In genomic region chr6:46325561-46326525, GRCh38 we compare ENCODE assay signal across 9 cellular contexts.
DNase-seq lines count a peak whose midpoint lies in the region; ATAC-seq and TF ChIP-seq lines count a peak whose summit lies in the region.
"Had no signal": no experiment of that assay in that cellular context is flagged by ENCODE, and none has a peak within 500 bp of the region (broad histone marks: within the 10 kb centered on the region; RNA-seq: fewer than 3 reads in every experiment).

No MANE protein-coding gene starts in this region.

- peaks cover 0 to 7% of the 10 kb centered on the region in 2 donors for H3K27me3 Mint-ChIP-seq in natural killer cell (ENCODE audit: low read depth in 2 of 2)
- no peaks in the 10 kb centered on the region for H3K27me3 Mint-ChIP-seq in endothelial cell (ENCODE audit: unreplicated experiment)

- H3K4me3 Mint-ChIP-seq in natural killer cell = no peak overlapping the region
- no peak overlapping the region for H3K4me3 Mint-ChIP-seq in endothelial cell (ENCODE audit: unreplicated experiment)

- H3K27ac Mint-ChIP-seq in natural killer cell (peak overlapping the region in 1 of 2 donors; percentile 17), endothelial cell (ENCODE audit: unreplicated experiment) (no peak overlapping the region)

- H3K27ac ChIP-seq in caudate nucleus (ENCODE audit: low read depth, low read length) = peak overlapping the region; percentile 63

- H3K36me3 Mint-ChIP-seq in natural killer cell (no peaks in the 10 kb centered on the region), endothelial cell (ENCODE audit: low read depth, unreplicated experiment) (no peaks in the 10 kb centered on the region)

- TF ChIP-seq CTCF in natural killer cell (IDR thresholded peaks at IDR 0.05) (no peak), endothelial cell (IDR thresholded peaks at IDR 0.05; ENCODE audit: unreplicated experiment) (no peak)

- intact Hi-C loops in natural killer cell (cut with micrococcal nuclease) = no loop called here

- ATAC-seq in natural killer cell (peak; percentile 48 to 57 (median 50)), HG03439 (IDR thresholded peaks at IDR 0.05; ENCODE audit: unreplicated experiment) (no peak), HG03196 (IDR thresholded peaks at IDR 0.05; ENCODE audit: unreplicated experiment) (no peak)

- H3K9me3 Mint-ChIP-seq in natural killer cell (no peaks in the 10 kb centered on the region), endothelial cell (ENCODE audit: unreplicated experiment) (no peaks in the 10 kb centered on the region)

- H3K4me1 Mint-ChIP-seq in natural killer cell (peaks cover 7 to 23% of the 10 kb centered on the region in 2 donors), endothelial cell (ENCODE audit: unreplicated experiment) (peaks cover 8% of the 10 kb centered on the region)

- DNase-seq in COR-L47 (lab: John Stamatoyannopoulos, UW) (peak; percentile 69), NCI-H1105 (lab: John Stamatoyannopoulos, UW) (peak; percentile 82), caudate nucleus (lab: John Stamatoyannopoulos, UW) (peak in 57 of 61 donors; percentile 9 to 90 (median 60)), natural killer cell (no peak), endothelial cell (ENCODE audit: low spot score) (no peak)
- no peak for DNase-seq in stimulated activated naive CD4-positive, alpha-beta T cell treated with Interleukin-2 at 50 U/mL for 16 hours (lab: John Stamatoyannopoulos, UW)
- DNase-seq: activated effector memory CD4-positive, alpha-beta T cell treated with anti-CD3 and anti-CD28 coated beads, Interleukin-2, amount 50 U/mL, for 16 hours had no signal

Comparison
In these comparisons a context has a peak if more than half of its experiments do, and no peak if none do; other contexts are left out.
1. DNase-seq: peak in COR-L47 (single experiment), NCI-H1105 (single experiment) and caudate nucleus (57 of 61); none in natural killer cell (single experiment), endothelial cell (single experiment) and stimulated activated naive CD4-positive, alpha-beta T cell treated with Interleukin-2 at 50 U/mL for 16 hours (single experiment).
2. ATAC-seq: peak in natural killer cell (3 of 3); none in HG03439 (single experiment) and HG03196 (single experiment).